ENCODE assay signal across 11 cellular contexts in genomic region chr5:134079748-134080581, GRCh38. TPM values are rescaled to one million over a fixed set of nuclear protein-coding genes. Genes with fewer than 3 reads are reported as not detected.
DNase-seq lines count a peak whose midpoint lies in the region; ATAC-seq, FAIRE-seq and TF ChIP-seq lines count a peak whose summit lies in the region.
"Had no signal": no experiment of that assay in that cellular context is flagged by ENCODE, and none has a peak within 500 bp of the region (broad histone marks: within the 10 kb centered on the region; RNA-seq: fewer than 3 reads in every experiment).

No MANE protein-coding gene starts in this region.

- no peaks in the 10 kb centered on the region for H3K9me3 Mint-ChIP-seq in activated naive CD4-positive, alpha-beta T cell treated with anti-CD3 and anti-CD28 coated beads for 36 hours

- POLR2A ChIA-PET in HepG2 (lab: Yijun Ruan, JAX), result interaction anchor here (1.1 to 8.2 kb wide), 2 partner anchors 12 to 19 kb away, joined by 3 to 70 read pairs; no protein-coding TSS in a partner anchor

- in situ Hi-C loops in HepG2 (cut with HindIII; ENCODE audit: extremely low pct_ligation_motif_present, low pct_unique_long_range_greater_than_20kb), result no loop called here

- DNase-seq in HepG2 (ENCODE audit: low spot score), result no peak
- DNase-seq in right lobe of liver, result no peak
- peak; percentile 91 for DNase-seq in activated naive CD4-positive, alpha-beta T cell treated with anti-CD3 and anti-CD28 coated beads for 36 hours
- peak; percentile 57 to 61 for DNase-seq in stimulated activated CD4-positive, alpha-beta T cell treated with anti-CD3 and anti-CD28 coated beads, Interleukin-1b, Interleukin-23, amount 100 ng/mL, for 4 hours (ENCODE audit: low read depth in 2 of 2)
- no peak for DNase-seq in CD1c-positive myeloid dendritic cell (ENCODE audit: extremely low spot score)
- no peak for DNase-seq in dermis blood vessel endothelial cell
- no peak for DNase-seq in germinal center (ENCODE audit: low spot score)
- no peak for DNase-seq in iPS-NIHi11 (ENCODE audit: low spot score)
- DNase-seq: Karpas-422, NCI-H226 had no signal

- H3K4me1 ChIP-seq in HepG2 (ENCODE audit: insufficient read depth, low read length), result peaks cover 47% of the 10 kb centered on the region
- no peaks in the 10 kb centered on the region for H3K4me1 ChIP-seq in right lobe of liver

- H3K27me3 Mint-ChIP-seq in activated naive CD4-positive, alpha-beta T cell treated with anti-CD3 and anti-CD28 coated beads for 36 hours (ENCODE audit: low read depth), result no peaks in the 10 kb centered on the region

- CTCF ChIA-PET in HepG2 (lab: Yijun Ruan, JAX; ENCODE audit: low intra/inter-chr PET ratio, low total read pairs), result interaction anchor here (1.6 kb wide), 1 partner anchor 40 kb away, joined by 4 read pairs; no protein-coding TSS in a partner anchor
- CTCF ChIA-PET in activated naive CD4-positive, alpha-beta T cell treated with anti-CD3 and anti-CD28 coated beads for 36 hours (lab: Charles Lee), result interaction anchor here (0.7 to 2.0 kb wide), 7 partner anchors 12 to 61 kb away, joined by 3 to 11 read pairs (median 3); no protein-coding TSS in a partner anchor

- peaks cover 80% of the 10 kb centered on the region for H3K4me1 Mint-ChIP-seq in activated naive CD4-positive, alpha-beta T cell treated with anti-CD3 and anti-CD28 coated beads for 36 hours (ENCODE audit: low read depth)
- H3K4me1 Mint-ChIP-seq: mesothelial cell of epicardium had no signal

- peaks cover 3% of the 10 kb centered on the region for H3K36me3 Mint-ChIP-seq in activated naive CD4-positive, alpha-beta T cell treated with anti-CD3 and anti-CD28 coated beads for 36 hours (ENCODE audit: low read depth)
- H3K36me3 Mint-ChIP-seq: mesothelial cell of epicardium had no signal

- TF ChIP-seq EP300 in HepG2 (IDR thresholded peaks at IDR 0.05; ENCODE audit: low read depth in 2 of 2, low read length in 2 of 2) (no peak), HepG2 (CRISPR knock-in tag; IDR thresholded peaks at IDR 0.05; ENCODE audit: borderline replicate concordance) (no peak)

- 0 out of 6 replicates have a peak overlapping the region, but pooled peaks of 1 of the 3 experiments have one; percentile 14 for H3K4me3 ChIP-seq in HepG2 (replicated peaks in 1 of 3; ENCODE audit: insufficient read depth in 1 of 3, low read depth in 2 of 3, low read length in 3 of 3)
- no peak overlapping the region for H3K4me3 ChIP-seq in right lobe of liver

- BruUV-seq in HepG2 (replicated peaks; lab: Mats Ljungman, UMichigan), result no TSS peak

- H3K4me2 ChIP-seq in HepG2 (ENCODE audit: low read depth, low read length), result peak overlapping the region; percentile 40

- H3K36me3 ChIP-seq in HepG2 (replicated peaks in 1 of 2; ENCODE audit: control insufficient read depth in 1 of 2, insufficient read depth in 2 of 2, low read length in 2 of 2) (no peaks in the 10 kb centered on the region), right lobe of liver (no peaks in the 10 kb centered on the region)

- H4K20me1 ChIP-seq in HepG2 (ENCODE audit: insufficient read depth, low read length), result no peaks in the 10 kb centered on the region

- H3K79me2 ChIP-seq in HepG2 (ENCODE audit: insufficient read depth, low read length), result no peaks in the 10 kb centered on the region

- 62% methylated on average over 15 of the region's 19 CpGs for WGBS in HepG2 (ENCODE audit: low lambda C conversion rate)
- WGBS in right lobe of liver (ENCODE audit: insufficient coverage, low coverage, low lambda C conversion rate, missing lambda C conversion rate), result 86% methylated on average over 12 of the region's 19 CpGs

- intact Hi-C loops in HepG2 (cut with micrococcal nuclease; ENCODE audit: unreplicated experiment) (no loop called here), right lobe of liver (cut with DNase I) (no loop called here)
- intact Hi-C loops in activated naive CD4-positive, alpha-beta T cell treated with anti-CD3 and anti-CD28 coated beads for 36 hours (cut with micrococcal nuclease), result loop anchor here (1.0 kb wide), 3 partner anchors 7 to 20 kb away; no protein-coding TSS in a partner anchor

- no peak overlapping the region for H3K27ac ChIP-seq in HepG2 (ENCODE audit: extremely low read length, insufficient read depth, low read length)
- H3K27ac ChIP-seq in right lobe of liver, result no peak overlapping the region

- TF ChIP-seq POLR2A in HepG2 (IDR thresholded peaks at IDR 0.05; ENCODE audit: insufficient read depth in 1 of 2, low read depth in 2 of 2, low read length in 2 of 2) (no peak), right lobe of liver (IDR thresholded peaks at IDR 0.05) (no peak)

- H3K9me3 ChIP-seq in HepG2 (ENCODE audit: low read length), result no peaks in the 10 kb centered on the region
- no peaks in the 10 kb centered on the region for H3K9me3 ChIP-seq in right lobe of liver

- ATAC-seq in HepG2 (peak; percentile 39), right lobe of liver (no peak)

- H3K27me3 ChIP-seq in HepG2 (ENCODE audit: control insufficient read depth in 1 of 2, insufficient read depth in 2 of 2, low read length in 2 of 2) (no peaks in the 10 kb centered on the region), right lobe of liver (no peaks in the 10 kb centered on the region)

- TF ChIP-seq RAD21 in HepG2 (CRISPR knock-in tag; IDR thresholded peaks at IDR 0.05), result no peak

- H3K9ac ChIP-seq in HepG2 (ENCODE audit: insufficient read depth, low read depth, low read length), result peak overlapping the region; percentile 16; the same call in 1 of the 2 replicates

- FAIRE-seq in HepG2 (lab: Jason Lieb, UNC), result no peak

- TF ChIP-seq CTCF in HepG2 (CRISPR knock-in tag; IDR thresholded peaks at IDR 0.05) (no peak), right lobe of liver (IDR thresholded peaks at IDR 0.05) (no peak)

- H3K27ac Mint-ChIP-seq in activated naive CD4-positive, alpha-beta T cell treated with anti-CD3 and anti-CD28 coated beads for 36 hours, result peak overlapping the region; percentile 96
- H3K27ac Mint-ChIP-seq: mesothelial cell of epicardium had no signal

- peak overlapping the region; percentile 28 for H2AFZ ChIP-seq in HepG2 (ENCODE audit: low read length)

- H3K4me3 Mint-ChIP-seq in activated naive CD4-positive, alpha-beta T cell treated with anti-CD3 and anti-CD28 coated beads for 36 hours, result peak overlapping the region; percentile 37
- H3K4me3 Mint-ChIP-seq: mesothelial cell of epicardium had no signal

TF ChIP-seq in HepG2, 621 proteins besides CTCF, POLR2A, EP300 and RAD21 (continues in another document):
- TF ChIP-seq, protein P1, sequence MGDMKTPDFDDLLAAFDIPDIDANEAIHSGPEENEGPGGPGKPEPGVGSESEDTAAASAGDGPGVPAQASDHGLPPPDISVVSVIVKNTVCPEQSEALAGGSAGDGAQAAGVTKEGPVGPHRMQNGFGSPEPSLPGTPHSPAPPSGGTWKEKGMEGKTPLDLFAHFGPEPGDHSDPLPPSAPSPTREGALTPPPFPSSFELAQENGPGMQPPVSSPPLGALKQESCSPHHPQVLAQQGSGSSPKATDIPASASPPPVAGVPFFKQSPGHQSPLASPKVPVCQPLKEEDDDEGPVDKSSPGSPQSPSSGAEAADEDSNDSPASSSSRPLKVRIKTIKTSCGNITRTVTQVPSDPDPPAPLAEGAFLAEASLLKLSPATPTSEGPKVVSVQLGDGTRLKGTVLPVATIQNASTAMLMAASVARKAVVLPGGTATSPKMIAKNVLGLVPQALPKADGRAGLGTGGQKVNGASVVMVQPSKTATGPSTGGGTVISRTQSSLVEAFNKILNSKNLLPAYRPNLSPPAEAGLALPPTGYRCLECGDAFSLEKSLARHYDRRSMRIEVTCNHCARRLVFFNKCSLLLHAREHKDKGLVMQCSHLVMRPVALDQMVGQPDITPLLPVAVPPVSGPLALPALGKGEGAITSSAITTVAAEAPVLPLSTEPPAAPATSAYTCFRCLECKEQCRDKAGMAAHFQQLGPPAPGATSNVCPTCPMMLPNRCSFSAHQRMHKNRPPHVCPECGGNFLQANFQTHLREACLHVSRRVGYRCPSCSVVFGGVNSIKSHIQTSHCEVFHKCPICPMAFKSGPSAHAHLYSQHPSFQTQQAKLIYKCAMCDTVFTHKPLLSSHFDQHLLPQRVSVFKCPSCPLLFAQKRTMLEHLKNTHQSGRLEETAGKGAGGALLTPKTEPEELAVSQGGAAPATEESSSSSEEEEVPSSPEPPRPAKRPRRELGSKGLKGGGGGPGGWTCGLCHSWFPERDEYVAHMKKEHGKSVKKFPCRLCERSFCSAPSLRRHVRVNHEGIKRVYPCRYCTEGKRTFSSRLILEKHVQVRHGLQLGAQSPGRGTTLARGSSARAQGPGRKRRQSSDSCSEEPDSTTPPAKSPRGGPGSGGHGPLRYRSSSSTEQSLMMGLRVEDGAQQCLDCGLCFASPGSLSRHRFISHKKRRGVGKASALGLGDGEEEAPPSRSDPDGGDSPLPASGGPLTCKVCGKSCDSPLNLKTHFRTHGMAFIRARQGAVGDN (CRISPR knock-in tag; IDR thresholded peaks at IDR 0.05), result peak; percentile 39
- TF ChIP-seq ARNT2 (CRISPR knock-in tag; IDR thresholded peaks at IDR 0.05; ENCODE audit: low read depth), result no peak

RNA-seq across cellular contexts. Expression of gene TCF7, which starts 34.5 kb away (rescaled TPM):
- total RNA-seq in HepG2 (2016; rRNA removed; fragmentation: Illumina TruSeq; extraction: Trizol) (6.8 and 7.9 TPM in 2 replicates), right lobe of liver (1 to 10 TPM; 2.0 to 3.8 (median 2.7) TPM), dermis blood vessel endothelial cell (0.19 and 0.34 TPM in 2 replicates)
- 5.3 and 5.4 TPM in 2 replicates for total RNA-seq in HepG2 (2016; cell fraction: cytosol; rRNA removed; fragmentation: Illumina TruSeq; extraction: Trizol; ENCODE audit: low read depth)
- total RNA-seq in HepG2 (2016; cell fraction: insoluble cytoplasmic fraction; rRNA removed; fragmentation: Illumina TruSeq; extraction: Trizol), result 7.1 and 8.8 TPM in 2 replicates
- 15.7 and 15.8 TPM in 2 replicates for total RNA-seq in HepG2 (2016; cell fraction: membrane; rRNA removed; fragmentation: Illumina TruSeq; extraction: Trizol)
- total RNA-seq in HepG2 (2016; cell fraction: nucleus; rRNA removed; fragmentation: Illumina TruSeq; extraction: Trizol), result 10.0 and 10.9 TPM in 2 replicates
- 6.3 and 9.0 TPM in 2 replicates for polyA plus RNA-seq in HepG2 (2011; rRNA removed)
- 4.8 and 5.8 TPM in 2 replicates for polyA plus RNA-seq in HepG2 (2011; cell fraction: cytosol; rRNA removed)
- 7.5 and 7.7 TPM in 2 replicates for polyA plus RNA-seq in HepG2 (2011; cell fraction: nucleus; rRNA removed)
- polyA plus RNA-seq in HepG2 (2012), result 8.6 and 11.4 TPM in 2 replicates
- 21.6 and 22.8 TPM in 2 replicates for polyA plus RNA-seq in HepG2 (2016; cell fraction: cytosol; fragmentation: Illumina TruSeq; extraction: Trizol; ENCODE audit: low read depth)
- 21.8 and 29.7 TPM in 2 replicates for polyA plus RNA-seq in HepG2 (2016; cell fraction: insoluble cytoplasmic fraction; fragmentation: Illumina TruSeq; extraction: Trizol; ENCODE audit: low read depth)
- polyA plus RNA-seq in HepG2 (2016; cell fraction: membrane; fragmentation: Illumina TruSeq; extraction: Trizol; ENCODE audit: low read depth), result 44.0 and 50.2 TPM in 2 replicates
- polyA plus RNA-seq in HepG2 (2016; cell fraction: nucleus; fragmentation: Illumina TruSeq; extraction: Trizol; ENCODE audit: insufficient read depth, low read depth), result 25.7 and 28.7 TPM in 2 replicates
- polyA minus RNA-seq in HepG2 (2011; rRNA and poly(A)+ RNA removed; ENCODE audit: low replicate concordance), result 0.19 and 20.5 TPM in 2 replicates
- 3.3 and 5.4 TPM in 2 replicates for polyA minus RNA-seq in HepG2 (2011; cell fraction: cytosol; rRNA and poly(A)+ RNA removed)
- polyA minus RNA-seq in HepG2 (2011; cell fraction: nucleus; rRNA and poly(A)+ RNA removed), result 15.2 and 18.2 TPM in 2 replicates
- total RNA-seq in activated naive CD4-positive, alpha-beta T cell treated with anti-CD3 and anti-CD28 coated beads for 36 hours, result 10 to 100 TPM; 87.9 to 92.3 TPM

Comparison
In these comparisons a context has a peak if more than half of its experiments do, and no peak if none do; other contexts are left out.
1. DNase-seq: peak in activated naive CD4-positive, alpha-beta T cell treated with anti-CD3 and anti-CD28 coated beads for 36 hours (single experiment) and stimulated activated CD4-positive, alpha-beta T cell treated with anti-CD3 and anti-CD28 coated beads, Interleukin-1b, Interleukin-23, amount 100 ng/mL, for 4 hours (2 of 2); none in HepG2 (single experiment), right lobe of liver (0 of 3), CD1c-positive myeloid dendritic cell (single experiment), dermis blood vessel endothelial cell (single experiment), germinal center (single experiment) and iPS-NIHi11 (single experiment).
2. RNA of gene TCF7, which starts 34.5 kb away (total RNA-seq): 87.9 to 92.3 TPM in activated naive CD4-positive, alpha-beta T cell treated with anti-CD3 and anti-CD28 coated beads for 36 hours; 5.3 to 15.8 TPM in HepG2, 2.0 to 3.8 TPM in right lobe of liver and 0.19 to 0.34 TPM in dermis blood vessel endothelial cell; every median in the first group is over 4 times any median in the second.